Comparison of ENCODE assay signal across 10 cellular contexts in the genomic region with DNA sequence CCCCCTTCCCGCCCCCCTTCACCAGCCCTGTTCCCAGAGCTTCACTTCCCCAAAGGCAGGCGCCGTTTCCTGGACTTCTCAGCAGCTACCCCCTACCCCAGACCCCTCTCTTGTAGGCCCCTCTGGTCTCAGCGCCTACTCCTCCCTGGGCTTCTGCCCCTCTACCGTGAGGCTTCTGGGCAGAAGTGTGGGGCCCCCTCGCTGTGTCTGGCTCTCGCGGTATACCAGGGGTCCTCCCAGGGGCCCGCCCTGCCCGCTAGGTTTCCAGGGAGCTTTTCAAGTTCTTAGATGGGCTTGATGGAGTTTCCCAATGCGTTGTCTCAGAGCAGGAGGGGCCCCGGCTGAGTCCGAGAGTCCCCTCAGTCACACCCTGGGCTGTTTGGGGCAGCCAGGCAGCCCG.
DNase-seq lines count a peak whose midpoint lies in the region; ATAC-seq and TF ChIP-seq lines count a peak whose summit lies in the region.
"Had no signal": no experiment of that assay in that cellular context is flagged by ENCODE, and none has a peak within 500 bp of the region (broad histone marks: within the 10 kb centered on the region; RNA-seq: fewer than 3 reads in every experiment).

No MANE protein-coding gene starts in this region.

- H3K27ac Mint-ChIP-seq in HFFc6 (peak overlapping the region; percentile 81), Calu3 (ENCODE audit: unreplicated experiment) (no peak overlapping the region)
- no peak overlapping the region for H3K27ac Mint-ChIP-seq in activated T-helper 17 cell treated with anti-CD3 and anti-CD28 coated beads, Interleukin-2, amount 50 U/mL, for 72 hours

- peaks cover 87% of the 10 kb centered on the region for H3K79me2 ChIP-seq in smooth muscle cell (ENCODE audit: low read depth)

- peaks cover 17% of the 10 kb centered on the region for H3F3A ChIP-seq in smooth muscle cell (ENCODE audit: low read depth)

- peak overlapping the region; percentile 92 to 93 for H3K27ac ChIP-seq in liver (ENCODE audit: low read depth in 1 of 2, low read length in 2 of 2)
- peak overlapping the region; percentile 76 for H3K27ac ChIP-seq in smooth muscle cell (ENCODE audit: low read depth)

- no peak for DNase-seq in HFFc6
- no peak for DNase-seq in smooth muscle cell (lab: John Stamatoyannopoulos, UW; ENCODE audit: unreplicated experiment)
- DNase-seq in Calu3 = no peak
- no peak for DNase-seq in omental fat pad (ENCODE audit: low spot score)
- DNase-seq: activated effector memory CD4-positive, alpha-beta T cell treated with Interleukin-2 at 50 U/mL for 16 hours; DMS53 had no signal

- H3K4me1 Mint-ChIP-seq in HFFc6 (ENCODE audit: low read depth) = peaks cover 86% of the 10 kb centered on the region
- peaks cover 37% of the 10 kb centered on the region for H3K4me1 Mint-ChIP-seq in activated T-helper 17 cell treated with anti-CD3 and anti-CD28 coated beads, Interleukin-2, amount 50 U/mL, for 72 hours
- H3K4me1 Mint-ChIP-seq in Calu3 (ENCODE audit: low read depth, unreplicated experiment) = peaks cover 54% of the 10 kb centered on the region

- H3K36me3 Mint-ChIP-seq in HFFc6 (ENCODE audit: low read depth) (no peaks in the 10 kb centered on the region), Calu3 (ENCODE audit: insufficient read depth, unreplicated experiment) (peaks cover 56% of the 10 kb centered on the region)
- H3K36me3 Mint-ChIP-seq in activated T-helper 17 cell treated with anti-CD3 and anti-CD28 coated beads, Interleukin-2, amount 50 U/mL, for 72 hours (ENCODE audit: low read depth) = peaks cover 13% of the 10 kb centered on the region

- H3K9ac ChIP-seq in liver (ENCODE audit: low read depth in 1 of 2, low read length in 2 of 2) (peak overlapping the region; percentile 31 to 89), smooth muscle cell (ENCODE audit: low read depth) (no peak overlapping the region)

- H3K9me3 ChIP-seq in liver (ENCODE audit: control insufficient read depth in 4 of 4, low read length in 3 of 4) (no peaks in the 10 kb centered on the region), smooth muscle cell (replicated peaks; ENCODE audit: low read depth) (no peaks in the 10 kb centered on the region)

- H4K20me1 ChIP-seq in smooth muscle cell (ENCODE audit: low read depth) = peaks cover 95% of the 10 kb centered on the region

- H3K36me3 ChIP-seq in liver (ENCODE audit: control insufficient read depth in 4 of 4, insufficient read depth in 3 of 4, low read depth in 1 of 4, low read length in 3 of 4) (no peaks in the 10 kb centered on the region), smooth muscle cell (ENCODE audit: low read depth) (no peaks in the 10 kb centered on the region)

- H3K4me3 Mint-ChIP-seq in HFFc6 = no peak overlapping the region
- H3K4me3 Mint-ChIP-seq in activated T-helper 17 cell treated with anti-CD3 and anti-CD28 coated beads, Interleukin-2, amount 50 U/mL, for 72 hours = peak overlapping the region; percentile 88
- no peak overlapping the region for H3K4me3 Mint-ChIP-seq in Calu3 (ENCODE audit: low read depth, unreplicated experiment)

- no peak for TF ChIP-seq RAD21 in liver (IDR thresholded peaks at IDR 0.05)

- H3K27me3 Mint-ChIP-seq in HFFc6 (ENCODE audit: insufficient read depth) = peaks cover 6% of the 10 kb centered on the region
- H3K27me3 Mint-ChIP-seq in activated T-helper 17 cell treated with anti-CD3 and anti-CD28 coated beads, Interleukin-2, amount 50 U/mL, for 72 hours = no peaks in the 10 kb centered on the region
- no peaks in the 10 kb centered on the region for H3K27me3 Mint-ChIP-seq in Calu3 (ENCODE audit: unreplicated experiment)

- TF ChIP-seq CTCF in HFFc6 (IDR thresholded peaks at IDR 0.05) = no peak
- no peak for TF ChIP-seq CTCF in liver (IDR thresholded peaks at IDR 0.05; ENCODE audit: low read depth, low read length, missing input control)
- no peak for TF ChIP-seq CTCF in smooth muscle cell (IDR thresholded peaks at IDR 0.05; ENCODE audit: borderline replicate concordance, insufficient read depth, poor library complexity, severe bottlenecking)
- no peak for TF ChIP-seq CTCF in Calu3 (IDR thresholded peaks at IDR 0.05; ENCODE audit: unreplicated experiment)
- TF ChIP-seq CTCF in omental fat pad (IDR thresholded peaks at IDR 0.05) = no peak

- H3K4me1 ChIP-seq in liver (ENCODE audit: control insufficient read depth in 4 of 4, insufficient read depth in 4 of 4, low read length in 3 of 4) (peaks cover 29 to 94% (median 84%) of the 10 kb centered on the region in 4 donors), smooth muscle cell (ENCODE audit: low read depth) (peaks cover 68% of the 10 kb centered on the region)

- H3K4me2 ChIP-seq in smooth muscle cell = no peak overlapping the region

- H3K4me3 ChIP-seq in liver (ENCODE audit: low read depth in 1 of 3, low read length in 3 of 3) = peak overlapping the region; percentile 48 to 72 (median 57)
- H3K4me3 ChIP-seq in smooth muscle cell = no peak overlapping the region
- H3K4me3 ChIP-seq: coronary artery had no signal

- no peak for ATAC-seq in activated T-helper 17 cell treated with anti-CD3 and anti-CD28 coated beads, Interleukin-2, amount 50 U/mL, for 72 hours (replicated peaks)
- ATAC-seq in GM19395 (IDR thresholded peaks at IDR 0.05; ENCODE audit: unreplicated experiment) (no peak), omental fat pad (ENCODE audit: low FRiP score) (no peak)

- no peak overlapping the region for H2AFZ ChIP-seq in smooth muscle cell (ENCODE audit: low read depth)

- H3K9me3 Mint-ChIP-seq in HFFc6 (no peaks in the 10 kb centered on the region), Calu3 (ENCODE audit: low read depth, unreplicated experiment) (no peaks in the 10 kb centered on the region)
- no peaks in the 10 kb centered on the region for H3K9me3 Mint-ChIP-seq in activated T-helper 17 cell treated with anti-CD3 and anti-CD28 coated beads, Interleukin-2, amount 50 U/mL, for 72 hours

- intact Hi-C loops in Calu3 (cut with micrococcal nuclease; ENCODE audit: unreplicated experiment) = no loop called here

- CTCF ChIA-PET in Calu3 (lab: Charles Lee) = no interaction called here

- BruUV-seq in Calu3 (replicated peaks; lab: Mats Ljungman, UMichigan) = no TSS peak

- H3K27me3 ChIP-seq in liver (ENCODE audit: control insufficient read depth in 4 of 4, insufficient read depth in 4 of 4, low read length in 3 of 4) (no peaks in the 10 kb centered on the region), smooth muscle cell (ENCODE audit: low read depth) (no peaks in the 10 kb centered on the region)

- 60% methylated on average over 14 of the region's 14 CpGs for whole genome bisulfite sequencing in liver
- 82% methylated on average over 12 of the region's 14 CpGs for WGBS in smooth muscle cell (ENCODE audit: low lambda C conversion rate)

TF ChIP-seq in liver, 16 proteins besides CTCF, POLR2A, EP300 and RAD21:
- TF ChIP-seq JUND (IDR thresholded peaks at IDR 0.05) (no peak), NR2F2 (IDR thresholded peaks at IDR 0.05) (no peak), HNF4A (conservative IDR thresholded peaks at IDR 0.05) (no peak), TAF1 (conservative IDR thresholded peaks at IDR 0.05) (no peak), FOXA2 (IDR thresholded peaks at IDR 0.05) (no peak), EGR1 (IDR thresholded peaks at IDR 0.05; ENCODE audit: low read depth in 2 of 2) (no peak), FOXA1 (IDR thresholded peaks at IDR 0.05) (no peak)
- TF ChIP-seq, protein P1, sequence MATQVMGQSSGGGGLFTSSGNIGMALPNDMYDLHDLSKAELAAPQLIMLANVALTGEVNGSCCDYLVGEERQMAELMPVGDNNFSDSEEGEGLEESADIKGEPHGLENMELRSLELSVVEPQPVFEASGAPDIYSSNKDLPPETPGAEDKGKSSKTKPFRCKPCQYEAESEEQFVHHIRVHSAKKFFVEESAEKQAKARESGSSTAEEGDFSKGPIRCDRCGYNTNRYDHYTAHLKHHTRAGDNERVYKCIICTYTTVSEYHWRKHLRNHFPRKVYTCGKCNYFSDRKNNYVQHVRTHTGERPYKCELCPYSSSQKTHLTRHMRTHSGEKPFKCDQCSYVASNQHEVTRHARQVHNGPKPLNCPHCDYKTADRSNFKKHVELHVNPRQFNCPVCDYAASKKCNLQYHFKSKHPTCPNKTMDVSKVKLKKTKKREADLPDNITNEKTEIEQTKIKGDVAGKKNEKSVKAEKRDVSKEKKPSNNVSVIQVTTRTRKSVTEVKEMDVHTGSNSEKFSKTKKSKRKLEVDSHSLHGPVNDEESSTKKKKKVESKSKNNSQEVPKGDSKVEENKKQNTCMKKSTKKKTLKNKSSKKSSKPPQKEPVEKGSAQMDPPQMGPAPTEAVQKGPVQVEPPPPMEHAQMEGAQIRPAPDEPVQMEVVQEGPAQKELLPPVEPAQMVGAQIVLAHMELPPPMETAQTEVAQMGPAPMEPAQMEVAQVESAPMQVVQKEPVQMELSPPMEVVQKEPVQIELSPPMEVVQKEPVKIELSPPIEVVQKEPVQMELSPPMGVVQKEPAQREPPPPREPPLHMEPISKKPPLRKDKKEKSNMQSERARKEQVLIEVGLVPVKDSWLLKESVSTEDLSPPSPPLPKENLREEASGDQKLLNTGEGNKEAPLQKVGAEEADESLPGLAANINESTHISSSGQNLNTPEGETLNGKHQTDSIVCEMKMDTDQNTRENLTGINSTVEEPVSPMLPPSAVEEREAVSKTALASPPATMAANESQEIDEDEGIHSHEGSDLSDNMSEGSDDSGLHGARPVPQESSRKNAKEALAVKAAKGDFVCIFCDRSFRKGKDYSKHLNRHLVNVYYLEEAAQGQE (IDR thresholded peaks at IDR 0.05) = no peak
- TF ChIP-seq, protein P2, sequence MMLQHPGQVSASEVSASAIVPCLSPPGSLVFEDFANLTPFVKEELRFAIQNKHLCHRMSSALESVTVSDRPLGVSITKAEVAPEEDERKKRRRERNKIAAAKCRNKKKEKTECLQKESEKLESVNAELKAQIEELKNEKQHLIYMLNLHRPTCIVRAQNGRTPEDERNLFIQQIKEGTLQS (IDR thresholded peaks at IDR 0.05) = no peak
